In the genomic region with DNA sequence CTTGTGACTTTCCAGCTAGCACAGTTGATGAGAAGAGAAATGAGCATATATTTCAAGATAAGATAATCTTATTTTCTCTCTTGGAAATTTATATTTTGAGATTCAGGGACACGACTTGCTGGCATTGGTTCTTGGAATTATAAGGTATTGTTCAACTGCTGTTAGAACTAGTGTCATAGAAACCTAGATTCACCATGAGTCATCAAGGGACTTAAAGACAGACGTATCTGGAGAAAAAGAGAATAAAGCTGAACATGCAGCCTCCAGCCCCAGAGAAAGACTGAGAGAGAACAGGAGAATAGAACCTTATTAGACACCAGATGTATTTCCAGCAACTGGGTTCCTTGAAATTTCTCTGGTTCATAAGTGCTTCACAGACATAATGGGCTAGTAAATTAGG, we compare ENCODE assay signal across 33 cellular contexts.
A peak's percentile ranks its signal among the peaks of the same experiment; 100 is the strongest.
DNase-seq lines count a peak whose midpoint lies in the region; ATAC-seq, FAIRE-seq and TF ChIP-seq lines count a peak whose summit lies in the region.
"Had no signal": no experiment of that assay in that cellular context is flagged by ENCODE, and none has a peak within 500 bp of the region (broad histone marks: within the 10 kb centered on the region; RNA-seq: fewer than 3 reads in every experiment).

No MANE protein-coding gene starts in this region.

- H3K9me3 Mint-ChIP-seq in Calu3 (ENCODE audit: low read depth, unreplicated experiment) = no peaks in the 10 kb centered on the region
- H3K9me3 Mint-ChIP-seq: H9, WTC11 had no signal

- intact Hi-C loops in Calu3 (cut with micrococcal nuclease; ENCODE audit: unreplicated experiment) = no loop called here

- no peak overlapping the region for H3K4me3 ChIP-seq in fibroblast of mammary gland (ENCODE audit: control insufficient read depth, low read depth, low read length)
- H3K4me3 ChIP-seq: esophagus squamous epithelium, lower lobe of right lung, right lobe of liver, SJCRH30, spleen, tibial nerve had no signal

- FAIRE-seq in RCC 7860 (lab: Jason Lieb, UNC) = peak; percentile 57
- FAIRE-seq: endometrium, frontal cortex, GM18507 had no signal

- H3K27me3 Mint-ChIP-seq in Calu3 (ENCODE audit: unreplicated experiment) = no peaks in the 10 kb centered on the region
- H3K27me3 Mint-ChIP-seq: B cell; CD8-positive, alpha-beta memory T cell; naive B cell had no signal

- no peak for TF ChIP-seq CTCF in Calu3 (IDR thresholded peaks at IDR 0.05; ENCODE audit: unreplicated experiment)
- no peak for TF ChIP-seq CTCF in fibroblast of mammary gland (conservative IDR thresholded peaks at IDR 0.05; ENCODE audit: control insufficient read depth, insufficient read depth, low read depth, low read length)

- H3K36me3 Mint-ChIP-seq in Calu3 (ENCODE audit: insufficient read depth, unreplicated experiment) = no peaks in the 10 kb centered on the region
- H3K36me3 Mint-ChIP-seq: naive B cell, WTC11 had no signal

- H3K4me1 Mint-ChIP-seq in Calu3 (ENCODE audit: low read depth, unreplicated experiment) = peaks cover 30% of the 10 kb centered on the region
- H3K4me1 Mint-ChIP-seq: B cell, H9, naive B cell had no signal

- CTCF ChIA-PET in Calu3 (lab: Charles Lee) = interaction anchor here (0.5 kb wide), 1 partner anchor 521 kb away, joined by 3 read pairs; no protein-coding TSS in a partner anchor

- DNase-seq in Calu3 (no peak), RCC 7860 (ENCODE audit: low spot score) (peak; percentile 75), fibroblast of mammary gland (ENCODE audit: low read depth) (peak; percentile 31), activated gamma-delta T cell (lab: John Stamatoyannopoulos, UW) (no peak), RPMI8226 (no peak), dedifferentiated amniotic fluid mesenchymal stem cell (ENCODE audit: extremely low spot score) (no peak)
- no peak for DNase-seq in stimulated activated naive CD4-positive, alpha-beta T cell treated with Interleukin-2 at 50 U/mL for 16 hours (lab: John Stamatoyannopoulos, UW)
- DNase-seq: ACHN; activated CD4-positive, alpha-beta T cell treated with anti-CD3 and anti-CD28 coated beads, Interleukin-2, amount 50 U/mL, for 1 hour; activated effector memory CD4-positive, alpha-beta T cell treated with anti-CD3 and anti-CD28 coated beads, Interleukin-2, amount 50 U/mL, for 16 hours; activated T-cell treated with anti-CD3 and anti-CD28 coated beads, Interleukin-2, amount 50 U/mL, for 1 hour; CD8-positive, alpha-beta memory T cell; EL; esophagus squamous epithelium; H9; lower lobe of right lung; midbrain; naive B cell; NCI-H2029 treated with DMSO at 0.1 percent for 48 hours; NCI-H526; right lobe of liver; SJCRH30; spleen; stimulated activated CD4-positive, alpha-beta T cell treated with anti-CD3 and anti-CD28 coated beads, Interleukin-2, amount 100 ng/mL, for 24 hours; stimulated activated CD8-positive, alpha-beta memory T cell treated with anti-CD3 and anti-CD28 coated beads, Interleukin-4, amount 100 ng/mL, for 48 hours had no signal

- peak overlapping the region; percentile 51 for H3K27ac Mint-ChIP-seq in Calu3 (ENCODE audit: unreplicated experiment)
- H3K27ac Mint-ChIP-seq: B cell; CD8-positive, alpha-beta memory T cell; H9; naive B cell; WTC11 had no signal

- no TSS peak for BruUV-seq in Calu3 (replicated peaks; lab: Mats Ljungman, UMichigan)

- no peak overlapping the region for H3K4me3 Mint-ChIP-seq in Calu3 (ENCODE audit: low read depth, unreplicated experiment)
- H3K4me3 Mint-ChIP-seq: B cell; CD8-positive, alpha-beta memory T cell; H9; naive B cell; WTC11 had no signal

- peak; percentile 37 for ATAC-seq in HG02798 (IDR thresholded peaks at IDR 0.05; ENCODE audit: poor library complexity, unreplicated experiment)
- ATAC-seq: lower lobe of right lung, Panc1, right lobe of liver, WTC11 had no signal

Comparison
In these comparisons a context has a peak if more than half of its experiments do, and no peak if none do; other contexts are left out.
1. DNase-seq: peak in RCC 7860 (single experiment) and fibroblast of mammary gland (single experiment); none in Calu3 (single experiment), stimulated activated naive CD4-positive, alpha-beta T cell treated with Interleukin-2 at 50 U/mL for 16 hours (single experiment), activated gamma-delta T cell (single experiment), RPMI8226 (single experiment) and dedifferentiated amniotic fluid mesenchymal stem cell (single experiment).